In the genomic region with DNA sequence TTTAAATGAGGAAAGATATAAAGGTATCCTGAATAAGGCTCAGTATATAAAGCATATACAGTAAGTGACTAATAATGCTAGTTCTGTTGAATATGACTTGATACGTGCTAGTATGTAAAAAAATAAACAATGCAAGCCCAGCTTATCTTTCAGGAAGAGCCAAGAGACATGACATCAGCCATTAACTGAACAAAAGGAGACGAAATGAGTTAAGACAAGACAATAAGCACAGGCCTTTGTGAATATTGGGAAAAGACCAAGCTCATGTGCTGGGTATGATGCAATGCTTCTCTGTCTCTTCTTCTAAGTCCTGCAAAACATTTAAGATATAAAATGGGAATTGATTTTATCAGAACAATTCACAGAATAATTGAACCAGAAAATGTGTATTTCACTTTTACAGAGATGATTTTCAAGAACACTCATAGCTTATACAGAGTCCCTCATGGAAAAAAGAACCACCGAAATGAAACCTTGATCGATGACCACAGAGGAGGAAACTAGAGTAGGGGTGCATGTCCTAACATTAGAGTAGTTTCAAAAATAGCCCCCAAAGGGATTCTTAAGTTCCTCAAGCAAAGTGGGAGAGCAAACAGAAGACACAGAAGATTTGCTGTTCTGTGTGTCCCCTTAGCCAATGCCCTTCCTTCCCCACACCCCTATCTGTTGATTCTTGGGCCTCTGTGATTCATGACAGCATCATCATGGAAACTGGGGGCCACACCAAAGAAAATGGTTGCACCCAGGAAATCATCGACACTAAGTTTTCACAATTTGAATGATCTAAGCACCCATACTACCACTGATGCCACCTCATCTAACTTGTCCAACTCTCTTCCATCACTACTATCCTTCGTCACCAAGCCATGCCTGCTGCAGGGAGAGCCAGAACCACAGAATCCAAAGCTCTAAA, we compare ENCODE assay signal across 9 cellular contexts.
A peak's percentile ranks its signal among the peaks of the same experiment; 100 is the strongest.
DNase-seq lines count a peak whose midpoint lies in the region; ATAC-seq lines count a peak whose summit lies in the region.
"Had no signal": no experiment of that assay in that cellular context is flagged by ENCODE, and none has a peak within 500 bp of the region (broad histone marks: within the 10 kb centered on the region; RNA-seq: fewer than 3 reads in every experiment).

No MANE protein-coding gene starts in this region.

- H3K9ac ChIP-seq in mesendoderm (ENCODE audit: low read length): no peak overlapping the region

- H3K4me3 ChIP-seq in mesendoderm (ENCODE audit: low read length): no peak overlapping the region

- peaks cover 10% of the 10 kb centered on the region for H3K9me3 Mint-ChIP-seq in activated T-helper 2 cell treated with anti-CD3 and anti-CD28 coated beads, Interferon-gamma antibody, Interleukin-2, Interleukin-4, amounts not matched to agents 10 μg/mL and 5 μg/mL and 100 μg/mL, durations not matched to agents 14 hours and 24 hours and 36 hours

- H3K4me1 Mint-ChIP-seq in activated T-helper 2 cell treated with anti-CD3 and anti-CD28 coated beads, Interferon-gamma antibody, Interleukin-2, Interleukin-4, amounts not matched to agents 10 μg/mL and 5 μg/mL and 100 μg/mL, durations not matched to agents 14 hours and 24 hours and 36 hours (ENCODE audit: low read depth): peaks cover 12% of the 10 kb centered on the region
- H3K4me1 Mint-ChIP-seq: naive B cell had no signal

- H3K27me3 Mint-ChIP-seq in activated T-helper 2 cell treated with anti-CD3 and anti-CD28 coated beads, Interferon-gamma antibody, Interleukin-2, Interleukin-4, amounts not matched to agents 10 μg/mL and 5 μg/mL and 100 μg/mL, durations not matched to agents 14 hours and 24 hours and 36 hours (ENCODE audit: low read depth): no peaks in the 10 kb centered on the region

- no peak overlapping the region for H2AK5ac ChIP-seq in mesendoderm (ENCODE audit: low read length)

- no peak overlapping the region for H3K18ac ChIP-seq in mesendoderm (ENCODE audit: low read length)

- no peak overlapping the region for H3K23ac ChIP-seq in mesendoderm (ENCODE audit: low read length)

- H3K36me3 Mint-ChIP-seq in activated T-helper 2 cell treated with anti-CD3 and anti-CD28 coated beads, Interferon-gamma antibody, Interleukin-2, Interleukin-4, amounts not matched to agents 10 μg/mL and 5 μg/mL and 100 μg/mL, durations not matched to agents 14 hours and 24 hours and 36 hours (ENCODE audit: low read depth): no peaks in the 10 kb centered on the region
- H3K36me3 Mint-ChIP-seq: naive B cell had no signal

- no peak overlapping the region for H2BK5ac ChIP-seq in mesendoderm (ENCODE audit: low read length)

- H3K27me3 ChIP-seq in mesendoderm (ENCODE audit: insufficient read depth, low read length, poor library complexity): no peaks in the 10 kb centered on the region

- H4K8ac ChIP-seq in mesendoderm (ENCODE audit: low read depth, low read length): no peak overlapping the region

- H3K27ac ChIP-seq in mesendoderm (ENCODE audit: low read depth, low read length): no peak overlapping the region

- no peak overlapping the region for H2BK15ac ChIP-seq in mesendoderm (replicated peaks; ENCODE audit: low read depth)

- H3K4me1 ChIP-seq in mesendoderm (ENCODE audit: control insufficient read depth, low read depth, low read length): no peaks in the 10 kb centered on the region

- H3K36me3 ChIP-seq in mesendoderm (ENCODE audit: control insufficient read depth, insufficient read depth, low read length): no peaks in the 10 kb centered on the region

- no peaks in the 10 kb centered on the region for H3K79me2 ChIP-seq in mesendoderm (ENCODE audit: control insufficient read depth, insufficient read depth, low read length)

- no peak overlapping the region for H3K4me2 ChIP-seq in mesendoderm (ENCODE audit: low read length)

- no peak overlapping the region for H2BK120ac ChIP-seq in mesendoderm (ENCODE audit: low read depth, low read length)

- no peak overlapping the region for H4K5ac ChIP-seq in mesendoderm (ENCODE audit: low read length)

- DNase-seq in ELR (ENCODE audit: low read depth) (peak; percentile 55), mesendoderm (no peak), DMS79 treated with DMSO at 0.1 percent for 48 hours (lab: John Stamatoyannopoulos, UW) (no peak), GDM1 (lab: John Stamatoyannopoulos, UW) (no peak)
- DNase-seq in activated T-helper 2 cell treated with anti-CD3 and anti-CD28 coated beads, Interferon-gamma antibody, Interleukin-2, Interleukin-4, amounts not matched to agents 10 μg/mL and 5 μg/mL and 100 μg/mL, durations not matched to agents 14 hours and 24 hours and 36 hours (ENCODE audit: low spot score): no peak
- DNase-seq: aorta, naive B cell had no signal

- ATAC-seq in GM19395 (IDR thresholded peaks at IDR 0.05; ENCODE audit: unreplicated experiment): peak; percentile 71
- no peak for ATAC-seq in GM18861 (IDR thresholded peaks at IDR 0.05; ENCODE audit: unreplicated experiment)

- no peaks in the 10 kb centered on the region for H3K79me1 ChIP-seq in mesendoderm (ENCODE audit: low read length)

- peak overlapping the region; percentile 68 for H3K27ac Mint-ChIP-seq in activated T-helper 2 cell treated with anti-CD3 and anti-CD28 coated beads, Interferon-gamma antibody, Interleukin-2, Interleukin-4, amounts not matched to agents 10 μg/mL and 5 μg/mL and 100 μg/mL, durations not matched to agents 14 hours and 24 hours and 36 hours
- H3K27ac Mint-ChIP-seq: naive B cell had no signal

- no CpG with 5 or more reads among the region's 6 CpGs for WGBS in mesendoderm (ENCODE audit: extremely low coverage, insufficient coverage, low lambda C conversion rate)

- H3K56ac ChIP-seq in mesendoderm (ENCODE audit: low read length): peak overlapping the region; percentile 10

- H3K4me3 Mint-ChIP-seq in activated T-helper 2 cell treated with anti-CD3 and anti-CD28 coated beads, Interferon-gamma antibody, Interleukin-2, Interleukin-4, amounts not matched to agents 10 μg/mL and 5 μg/mL and 100 μg/mL, durations not matched to agents 14 hours and 24 hours and 36 hours (ENCODE audit: low read depth): no peak overlapping the region
- H3K4me3 Mint-ChIP-seq: naive B cell had no signal

- H3K4ac ChIP-seq in mesendoderm (ENCODE audit: low read depth, low read length): no peak overlapping the region

- intact Hi-C loops in activated T-helper 2 cell treated with anti-CD3 and anti-CD28 coated beads, Interferon-gamma antibody, Interleukin-2, Interleukin-4, amounts not matched to agents 10 μg/mL and 5 μg/mL and 100 μg/mL, durations not matched to agents 14 hours and 24 hours and 36 hours (cut with micrococcal nuclease): loop anchor here (1.0 to 5.0 kb wide), 3 partner anchors 41 to 70 kb away; partner anchors contain the start of gene CRIM1
